ENCODE assay signal across 26 cellular contexts in the genomic region with DNA sequence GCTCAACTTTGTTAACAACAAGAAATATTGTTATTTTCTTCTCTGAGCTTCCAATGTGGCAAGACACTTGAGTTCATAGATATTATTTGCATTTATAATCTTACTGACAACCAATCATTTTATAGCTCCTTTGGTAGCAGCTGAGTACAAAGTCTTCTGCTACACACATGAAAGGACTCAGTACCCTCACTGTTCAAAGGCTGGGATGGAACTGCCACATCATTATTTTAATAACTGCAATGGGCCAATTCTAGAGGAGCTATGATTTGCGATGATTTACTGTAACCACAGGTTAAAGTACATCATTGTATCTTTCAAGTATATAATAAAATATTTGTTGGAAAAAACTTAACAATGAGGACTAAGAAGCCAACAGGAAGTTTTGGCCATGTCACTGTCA.
"Had no signal": no experiment of that assay in that cellular context is flagged by ENCODE, and none has a peak within 500 bp of the region (broad histone marks: within the 10 kb centered on the region; RNA-seq: fewer than 3 reads in every experiment).

No MANE protein-coding gene starts in this region.

- H3K36me3 ChIP-seq: MG63 had no signal

- H3K9me3 ChIP-seq: MG63 had no signal

- H3K27me3 ChIP-seq: MG63 had no signal

- H3K4me3 ChIP-seq: MG63 had no signal

- DNase-seq: Karpas-422, Kasumi-1, KG1, MG63, MM.1S, MV-4-11, NCI-H1048, NCI-H1092, NCI-H1092 treated with DMSO at 0.1 percent for 48 hours, NCI-H1105, NCI-H1417 treated with DMSO at 0.1 percent for 48 hours, NCI-H1694, NCI-H1694 treated with DMSO at 0.1 percent for 48 hours, NCI-H187, NCI-H187 treated with DMSO at 0.1 percent for 48 hours, NCI-H1930, NCI-H2029, NCI-H2029 treated with DMSO at 0.1 percent for 48 hours, NCI-H2081 treated with DMSO at 0.1 percent for 48 hours, NCI-H2171, NCI-H2171 treated with DMSO at 0.1 percent for 48 hours, NCI-H2227 treated with DMSO at 0.1 percent for 48 hours, NCI-H226, NCI-H446, NCI-H446 treated with DMSO at 0.1 percent for 48 hours had no signal

- H3K27ac ChIP-seq: KMS-11 had no signal

- H3K4me2 ChIP-seq: KMS-11 had no signal
